Comparison of ENCODE assay signal across 1 cellular context in the genomic region with DNA sequence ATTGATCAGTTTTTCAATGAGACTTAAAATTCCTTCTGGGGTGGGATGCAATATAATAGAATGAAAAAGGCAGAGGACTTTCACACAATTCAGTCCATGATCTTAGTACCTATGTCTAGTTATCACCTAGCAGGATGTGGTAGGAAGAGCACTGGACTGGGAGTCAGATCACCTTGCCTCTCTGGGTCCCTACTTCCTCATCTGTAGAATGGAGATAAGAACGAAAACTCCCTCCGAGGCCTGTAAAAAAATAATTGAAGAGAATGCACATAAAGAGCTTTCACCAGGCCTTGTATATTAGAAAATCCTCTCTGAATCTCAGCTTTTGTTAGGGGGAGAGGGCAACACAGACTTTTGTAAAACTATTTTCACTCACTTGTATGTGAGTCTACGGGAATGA.
TF ChIP-seq lines count a peak whose summit lies in the region.

No MANE protein-coding gene starts in this region.

TF ChIP-seq in endothelial cell of umbilical vein, 7 proteins besides CTCF, POLR2A, EP300 and RAD21:
- TF ChIP-seq GATA2 (IDR thresholded peaks at IDR 0.05; ENCODE audit: insufficient read depth, insufficient read length, low read depth, low read length) = no peak
- TF ChIP-seq MYC (IDR thresholded peaks at IDR 0.05; ENCODE audit: low read depth, low read length) = no peak
- TF ChIP-seq JUN (IDR thresholded peaks at IDR 0.05; ENCODE audit: borderline replicate concordance, insufficient read depth, insufficient read length, low read depth) = no peak
- TF ChIP-seq, protein P1, sequence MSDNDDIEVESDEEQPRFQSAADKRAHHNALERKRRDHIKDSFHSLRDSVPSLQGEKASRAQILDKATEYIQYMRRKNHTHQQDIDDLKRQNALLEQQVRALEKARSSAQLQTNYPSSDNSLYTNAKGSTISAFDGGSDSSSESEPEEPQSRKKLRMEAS (IDR thresholded peaks at IDR 0.05; ENCODE audit: insufficient read depth, insufficient read length) = no peak
- TF ChIP-seq FOS (IDR thresholded peaks at IDR 0.05; ENCODE audit: borderline replicate concordance, insufficient read depth, low read length) = no peak
- TF ChIP-seq POLR2AphosphoS5 (IDR thresholded peaks at IDR 0.05; ENCODE audit: insufficient read depth, low read depth, low read length) = no peak
- TF ChIP-seq EZH2 (IDR thresholded peaks at IDR 0.05; ENCODE audit: borderline replicate concordance, low read depth, low read length, severe bottlenecking) = no peak
